In the genomic region with DNA sequence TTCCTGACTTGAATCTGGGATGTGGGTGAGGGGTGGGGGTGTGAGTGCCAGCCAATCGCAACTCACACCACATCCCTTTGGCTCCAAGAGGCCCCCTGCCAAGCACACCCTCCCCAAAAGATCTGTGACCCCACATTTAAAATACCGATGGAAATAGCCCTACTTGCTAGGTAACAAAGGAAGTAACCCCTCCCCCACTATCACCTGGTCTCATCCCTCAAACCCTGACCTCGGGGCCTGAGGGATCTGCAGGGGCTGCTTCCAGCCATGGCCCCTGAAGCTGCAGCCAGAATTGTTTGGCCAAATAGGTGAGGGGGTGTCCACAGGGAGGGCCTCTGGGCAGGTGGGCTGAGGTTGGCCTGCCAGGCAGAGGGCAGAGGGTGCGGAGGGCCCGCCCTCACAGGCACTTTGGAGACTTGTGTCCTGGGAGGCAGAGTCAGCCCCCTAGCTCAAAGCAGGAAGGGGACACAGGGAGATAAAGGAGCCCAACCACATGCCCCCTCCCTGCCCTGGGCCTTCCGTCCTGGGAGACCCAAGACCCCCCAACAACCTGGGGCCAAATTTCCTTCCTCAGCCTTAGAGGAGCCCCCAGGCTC, we compare ENCODE assay signal across 23 cellular contexts. TPM values are rescaled to one million over a fixed set of nuclear protein-coding genes. Genes with fewer than 3 reads are reported as not detected.
A peak's percentile ranks its signal among the peaks of the same experiment; 100 is the strongest.
DNase-seq lines count a peak whose midpoint lies in the region; ATAC-seq, FAIRE-seq and TF ChIP-seq lines count a peak whose summit lies in the region.
"Had no signal": no experiment of that assay in that cellular context is flagged by ENCODE, and none has a peak within 500 bp of the region (broad histone marks: within the 10 kb centered on the region; RNA-seq: fewer than 3 reads in every experiment).

No MANE protein-coding gene starts in this region.

- TF ChIP-seq POLR2A in K562 (conservative IDR thresholded peaks at IDR 0.05) (no peak), GM12891 (IDR thresholded peaks at IDR 0.05; ENCODE audit: low read depth, low read length) (no peak)

- H4K20me1 ChIP-seq in K562 (replicated peaks; ENCODE audit: control insufficient read depth, insufficient read depth, low read length), result no peaks in the 10 kb centered on the region

- H3K4me2 ChIP-seq in K562 (ENCODE audit: insufficient read depth, low read length), result 0 out of 2 replicates have a peak overlapping the region, but pooled peaks have one; percentile 49
- H3K4me2 ChIP-seq: SK-N-SH had no signal

- H3K27ac ChIP-seq in HUES48 (ENCODE audit: low read depth, low read length), result peak overlapping the region; percentile 40
- peak overlapping the region; percentile 81 for H3K27ac ChIP-seq in K562 (ENCODE audit: extremely low read depth, low read depth, low read length)
- peak overlapping the region; percentile 85 for H3K27ac ChIP-seq in iPS-20b (ENCODE audit: low read length)
- no peak overlapping the region for H3K27ac ChIP-seq in CD4-positive, alpha-beta memory T cell (ENCODE audit: low read depth, low read length)
- H3K27ac ChIP-seq: C4-2B, GM23248 had no signal

- POLR2A ChIA-PET in K562 (lab: Yijun Ruan, JAX), result interaction anchor here (1.3 to 4.3 kb wide), 3 partner anchors 13 to 41 kb away, joined by 3 to 33 read pairs (median 3); no protein-coding TSS in a partner anchor
- POLR2A ChIA-PET in CD4-positive, alpha-beta memory T cell (lab: Charles Lee; ENCODE audit: partially characterized antibody), result no interaction called here

- H3K36me3 Mint-ChIP-seq in CD4-positive, alpha-beta memory T cell, result no peaks in the 10 kb centered on the region

- H3K27ac Mint-ChIP-seq in CD4-positive, alpha-beta memory T cell, result no peak overlapping the region
- H3K27ac Mint-ChIP-seq: B cell had no signal

- no peaks in the 10 kb centered on the region for H3K27me3 ChIP-seq in HUES48 (ENCODE audit: control insufficient read depth, insufficient read depth, low read length)
- H3K27me3 ChIP-seq in K562 (ENCODE audit: control insufficient read depth in 2 of 2, insufficient read depth in 2 of 2, low read length in 2 of 2), result no peaks in the 10 kb centered on the region
- no peaks in the 10 kb centered on the region for H3K27me3 ChIP-seq in iPS-20b (ENCODE audit: insufficient read depth, low read length)
- H3K27me3 ChIP-seq in CD4-positive, alpha-beta memory T cell (ENCODE audit: insufficient read depth, low read length), result no peaks in the 10 kb centered on the region

- TF ChIP-seq CTCF in K562 (IDR thresholded peaks at IDR 0.05 in 2 of 3, conservative IDR thresholded peaks at IDR 0.05 in 1 of 3; ENCODE audit: insufficient read depth in 2 of 3, low read depth in 1 of 3, low read length in 3 of 3), result no peak

- H3K9ac ChIP-seq in HUES48 (ENCODE audit: low read depth, low read length) (no peak overlapping the region), K562 (ENCODE audit: insufficient read depth in 1 of 2, low read depth in 2 of 2, low read length in 2 of 2) (peak overlapping the region; percentile 52 to 84; a peak in 3 of 4 replicates), iPS-20b (ENCODE audit: low read depth, low read length) (peak overlapping the region; percentile 56; the same call in 1 of the 2 replicates)
- H3K9ac ChIP-seq: GM23248, SK-N-SH had no signal

- H3K4me3 ChIP-seq in HUES48 (ENCODE audit: low read depth, low read length), result no peak overlapping the region
- H3K4me3 ChIP-seq in K562, result no peak overlapping the region
- no peak overlapping the region; the same call in 1 of the 2 replicates for H3K4me3 ChIP-seq in iPS-20b (ENCODE audit: low read length)
- H3K4me3 ChIP-seq in CD4-positive, alpha-beta memory T cell (ENCODE audit: low read length in 2 of 2), result no peak overlapping the region
- H3K4me3 ChIP-seq: GM23248 had no signal

- in situ Hi-C loops in K562 (cut with MboI), result no loop called here

- H3K27me3 Mint-ChIP-seq in CD4-positive, alpha-beta memory T cell, result peaks cover 2 to 12% of the 10 kb centered on the region in 2 donors

- H3K9me3 Mint-ChIP-seq in CD4-positive, alpha-beta memory T cell, result no peaks in the 10 kb centered on the region

- peak; percentile 5 for ATAC-seq in K562
- no peak for ATAC-seq in GM21825 (IDR thresholded peaks at IDR 0.05; ENCODE audit: unreplicated experiment)
- ATAC-seq in GM18858 (IDR thresholded peaks at IDR 0.05; ENCODE audit: unreplicated experiment), result no peak
- ATAC-seq: HCT116 had no signal

- WGBS in K562 (ENCODE audit: insufficient coverage, low coverage, missing lambda C conversion rate), result 50% methylated on average over 5 of the region's 6 CpGs

- H3K79me2 ChIP-seq in K562 (ENCODE audit: control insufficient read depth, insufficient read depth, low read length), result no peaks in the 10 kb centered on the region

- intact Hi-C loops in K562 (cut with micrococcal nuclease), result no loop called here
- intact Hi-C loops in CD4-positive, alpha-beta memory T cell (cut with micrococcal nuclease), result no loop called here

- TF ChIP-seq RAD21 in K562 (CRISPR knock-in tag; conservative IDR thresholded peaks at IDR 0.05 in 1 of 2, IDR thresholded peaks at IDR 0.05 in 1 of 2), result no peak

- peaks cover 21% of the 10 kb centered on the region for H3K9me3 ChIP-seq in HUES48 (ENCODE audit: control insufficient read depth, insufficient read depth, low read length)
- H3K9me3 ChIP-seq in K562 (replicated peaks; ENCODE audit: control insufficient read depth, insufficient read depth, low read depth, low read length), result no peaks in the 10 kb centered on the region
- no peaks in the 10 kb centered on the region for H3K9me3 ChIP-seq in iPS-20b (ENCODE audit: insufficient read depth, low read depth, low read length)
- no peaks in the 10 kb centered on the region for H3K9me3 ChIP-seq in CD4-positive, alpha-beta memory T cell (ENCODE audit: control insufficient read depth in 1 of 2, low read length in 2 of 2)

- BruUV-seq in K562 (replicated peaks; lab: Mats Ljungman, UMichigan), result no TSS peak

- no peak for TF ChIP-seq EP300 in K562 (IDR thresholded peaks at IDR 0.05; ENCODE audit: low read length)

- H3K9me1 ChIP-seq in K562 (ENCODE audit: control insufficient read depth, insufficient read depth, low read length), result peaks cover 7% of the 10 kb centered on the region

- CTCF ChIA-PET in K562 (lab: Yijun Ruan, JAX; ENCODE audit: low intra/inter-chr PET ratio), result no interaction called here
- CTCF ChIA-PET in CD4-positive, alpha-beta memory T cell (lab: Charles Lee; ENCODE audit: partially characterized antibody), result no interaction called here

- H3K4me3 Mint-ChIP-seq in CD4-positive, alpha-beta memory T cell, result no peak overlapping the region
- H3K4me3 Mint-ChIP-seq: B cell had no signal

- FAIRE-seq in K562 (lab: Jason Lieb, UNC), result no peak
- no peak for FAIRE-seq in GM12891 (lab: Jason Lieb, UNC)
- FAIRE-seq: RCC 7860 had no signal

- peaks cover 0 to 2% (median under 1%) of the 10 kb centered on the region in 4 donors for H3K4me1 Mint-ChIP-seq in CD4-positive, alpha-beta memory T cell

- H3K36me3 ChIP-seq in HUES48 (ENCODE audit: control insufficient read depth, insufficient read depth, low read length) (peaks cover 26% of the 10 kb centered on the region), K562 (ENCODE audit: control insufficient read depth, insufficient read depth, low read length) (peaks cover 21% of the 10 kb centered on the region; the same call in 1 of the 3 replicates), iPS-20b (ENCODE audit: insufficient read depth, low read depth, low read length) (0 out of 2 replicates have a peak, but pooled peaks cover 2% of the 10 kb centered on the region)
- no peaks in the 10 kb centered on the region for H3K36me3 ChIP-seq in CD4-positive, alpha-beta memory T cell (ENCODE audit: insufficient read depth, low read length)

- H2AFZ ChIP-seq in K562 (ENCODE audit: low read depth, low read length), result no peak overlapping the region
- H2AFZ ChIP-seq: GM23248 had no signal

- peaks cover 7% of the 10 kb centered on the region for H3K4me1 ChIP-seq in HUES48 (ENCODE audit: control insufficient read depth, insufficient read depth, low read length)
- H3K4me1 ChIP-seq in K562 (replicated peaks in 1 of 2; ENCODE audit: control insufficient read depth in 2 of 2, insufficient read depth in 2 of 2, low read length in 2 of 2), result peaks cover 30 to 43% of the 10 kb centered on the region in 2 experiments
- peaks cover 12% of the 10 kb centered on the region; the same call in 1 of the 2 replicates for H3K4me1 ChIP-seq in iPS-20b (ENCODE audit: insufficient read depth, low read length)
- peaks cover 13% of the 10 kb centered on the region for H3K4me1 ChIP-seq in CD4-positive, alpha-beta memory T cell (ENCODE audit: insufficient read depth, low read length)

- DNase-seq in K562 (ENCODE audit: extremely low read depth in 1 of 4, low spot score in 3 of 4) (no peak), GM12891 (ENCODE audit: insufficient read length, low spot score) (no peak)
- DNase-seq in CD4-positive, alpha-beta memory T cell, result no peak
- DNase-seq: Calu3, DND-41, GM23248, Kasumi-1, NCI-H1092 treated with DMSO at 0.1 percent for 48 hours, NCI-H1436 treated with DMSO at 0.1 percent for 48 hours, NCI-H2029, NCI-H446, NCI-H524 treated with DMSO at 0.1 percent for 48 hours, NCI-H774, SIG-M5, SK-N-SH had no signal

TF ChIP-seq in K562, 482 proteins besides CTCF, POLR2A, EP300 and RAD21 (continues in another document):
- TF ChIP-seq ZBTB7A (IDR thresholded peaks at IDR 0.05; ENCODE audit: borderline replicate concordance, control insufficient read depth, low read depth, low read length), result peak; percentile 26; the same call in 1 of the 2 replicates

TF ChIP-seq in GM12891, 5 proteins besides CTCF, POLR2A, EP300 and RAD21 (continues in another document):
- TF ChIP-seq SPI1 (IDR thresholded peaks at IDR 0.05; ENCODE audit: low read depth, low read length), result no peak

RNA-seq across cellular contexts. Expression of a gene that starts 37.2 kb away (rescaled TPM):
- 13.1 and 24.6 TPM in 2 replicates for total RNA-seq in K562 (2011; cell fraction: chromatin; rRNA removed; ENCODE audit: low replicate concordance)
- total RNA-seq in K562 (2011; cell fraction: nucleolus; rRNA removed), result 24.0 and 32.2 TPM in 2 replicates
- 29.8 and 31.2 TPM in 2 replicates for total RNA-seq in K562 (2011; cell fraction: nucleoplasm; rRNA removed)
- total RNA-seq in K562 (2014; rRNA removed), result 12.1 and 20.7 TPM in 2 replicates
- total RNA-seq in K562 (2014; rRNA removed; fragmentation: Illumina TruSeq; extraction: Trizol), result 8.6 and 9.0 TPM in 2 replicates
- 17.6 and 18.3 TPM in 2 replicates for total RNA-seq in K562 (2015; rRNA removed; fragmentation: Illumina TruSeq; extraction: Trizol)
- 39.4 and 44.1 TPM in 2 replicates for total RNA-seq in K562 (2021)
- polyA plus RNA-seq in K562 (2011; rRNA removed), result 6.5 and 8.9 TPM in 2 replicates
- 8.4 and 12.2 TPM in 2 replicates for polyA plus RNA-seq in K562 (2011; cell fraction: cytosol; rRNA removed)
- 15.0 and 19.6 TPM in 2 replicates for polyA plus RNA-seq in K562 (2011; cell fraction: nucleus; rRNA removed)
- polyA plus RNA-seq in K562 (2012), result 39.4 and 99.6 TPM in 2 replicates
- 30.5 and 39.3 TPM in 2 replicates for polyA plus RNA-seq in K562 (2014; fragmentation: Illumina TruSeq; extraction: Trizol)
- under 1 TPM; 0.38 to 0.56 TPM for polyA plus RNA-seq in K562 (2014; fragmentation: Nextera tagmentation; extraction: Ambion mirVana)
- polyA plus RNA-seq in K562 (2014; rRNA removed), result 20.4 and 24.5 TPM in 2 replicates
- polyA minus RNA-seq in K562 (2011; rRNA and poly(A)+ RNA removed), result 4.6 and 6.4 TPM in 2 replicates
- 12.1 and 19.4 TPM in 2 replicates for polyA minus RNA-seq in K562 (2011; cell fraction: cytosol; rRNA and poly(A)+ RNA removed)
- 3.4 and 3.8 TPM in 2 replicates for polyA minus RNA-seq in K562 (2011; cell fraction: nucleus; rRNA and poly(A)+ RNA removed)
- 0.06 TPM for polyA plus RNA-seq in GM12891 (2012; ENCODE audit: low read depth, missing spikeins)
- total RNA-seq in CD4-positive, alpha-beta memory T cell, result under 1 TPM; 0.29 to 0.64 TPM
- not detected for polyA plus RNA-seq in CD4-positive, alpha-beta memory T cell

Comparison
In these comparisons a context has a peak if more than half of its experiments do, and no peak if none do; other contexts are left out.
1. RNA of a gene that starts 37.2 kb away (total RNA-seq): 8.6 to 44.1 TPM in K562; 0.29 to 0.64 TPM in CD4-positive, alpha-beta memory T cell; every median in the first group is over 4 times any median in the second.